22 cellular contexts compared by ENCODE assay signal in genomic region chr10:19791032-19791431, GRCh38. TPM values are rescaled to one million over a fixed set of nuclear protein-coding genes. Genes with fewer than 3 reads are reported as not detected.
"Had no signal": no experiment of that assay in that cellular context is flagged by ENCODE, and none has a peak within 500 bp of the region (broad histone marks: within the 10 kb centered on the region; RNA-seq: fewer than 3 reads in every experiment).

No MANE protein-coding gene starts in this region.

- H3K27me3 Mint-ChIP-seq: activated CD4-positive, alpha-beta memory T cell treated with anti-CD3 and anti-CD28 coated beads for 36 hours; activated naive CD8-positive, alpha-beta T cell treated with anti-CD3 and anti-CD28 coated beads, Interleukin-2, amount 10 ng/mL, durations not matched to agents 7 days and 5 days had no signal

- H3K9me3 ChIP-seq: pancreas, psoas muscle, tibial artery had no signal

- H3K27ac Mint-ChIP-seq: activated CD4-positive, alpha-beta memory T cell treated with anti-CD3 and anti-CD28 coated beads for 36 hours; activated naive CD4-positive, alpha-beta T cell treated with anti-CD3 and anti-CD28 coated beads for 36 hours; activated naive CD8-positive, alpha-beta T cell treated with anti-CD3 and anti-CD28 coated beads, Interleukin-2, amount 10 ng/mL, durations not matched to agents 7 days and 5 days; activated T-cell treated with anti-CD3 and anti-CD28 coated beads, Interleukin-2, amount 50 U/mL, for 72 hours; immature natural killer cell; nephron; stimulated activated naive CD8-positive, alpha-beta T cell treated with anti-CD3 and anti-CD28 coated beads, Interleukin-15, Interleukin-2, amounts not matched to agents 100 ng/mL and 50 ng/mL, for 24 hours had no signal

- DNase-seq: activated CD4-positive, alpha-beta memory T cell treated with anti-CD3 and anti-CD28 coated beads for 36 hours; activated CD4-positive, alpha-beta T cell treated with anti-CD3 and anti-CD28 coated beads for 48 hours; activated effector memory CD4-positive, alpha-beta T cell treated with Interleukin-2 at 50 U/mL for 16 hours; activated naive CD4-positive, alpha-beta T cell treated with anti-CD3 and anti-CD28 coated beads for 36 hours; activated naive CD8-positive, alpha-beta T cell treated with anti-CD3 and anti-CD28 coated beads, Interleukin-2, amount 10 ng/mL, durations not matched to agents 7 days and 5 days; activated T-cell treated with anti-CD3 and anti-CD28 coated beads, Interleukin-2, amount 50 U/mL, for 72 hours; caudate nucleus; dermis blood vessel endothelial cell; effector CD8-positive, alpha-beta T cell; heart right ventricle; immature natural killer cell; left ventricle myocardium superior; mesenchymal stem cell; pancreas; psoas muscle; right cardiac atrium; stimulated activated CD4-positive, alpha-beta T cell treated with anti-CD3 and anti-CD28 coated beads, Interleukin-4, amount 100 ng/mL, for 4 hours; substantia nigra; tibial artery had no signal

- H3K27ac ChIP-seq: heart right ventricle, pancreas, psoas muscle, tibial artery had no signal

- H3K4me3 ChIP-seq: heart right ventricle, pancreas, psoas muscle, tibial artery had no signal

- H3K9me3 Mint-ChIP-seq: activated naive CD4-positive, alpha-beta T cell treated with anti-CD3 and anti-CD28 coated beads for 36 hours; activated naive CD8-positive, alpha-beta T cell treated with anti-CD3 and anti-CD28 coated beads, Interleukin-2, amount 10 ng/mL, durations not matched to agents 7 days and 5 days; immature natural killer cell; stimulated activated naive CD8-positive, alpha-beta T cell treated with anti-CD3 and anti-CD28 coated beads, Interleukin-15, Interleukin-2, amounts not matched to agents 100 ng/mL and 50 ng/mL, for 24 hours had no signal

- H3K36me3 Mint-ChIP-seq: activated CD4-positive, alpha-beta memory T cell treated with anti-CD3 and anti-CD28 coated beads for 36 hours; activated naive CD8-positive, alpha-beta T cell treated with anti-CD3 and anti-CD28 coated beads, Interleukin-2, amount 10 ng/mL, durations not matched to agents 7 days and 5 days; immature natural killer cell had no signal

- H3K36me3 ChIP-seq: heart right ventricle, pancreas, tibial artery had no signal

- H3K4me3 Mint-ChIP-seq: activated CD4-positive, alpha-beta memory T cell treated with anti-CD3 and anti-CD28 coated beads for 36 hours; activated naive CD4-positive, alpha-beta T cell treated with anti-CD3 and anti-CD28 coated beads for 36 hours; activated naive CD8-positive, alpha-beta T cell treated with anti-CD3 and anti-CD28 coated beads, Interleukin-2, amount 10 ng/mL, durations not matched to agents 7 days and 5 days; activated T-cell treated with anti-CD3 and anti-CD28 coated beads, Interleukin-2, amount 50 U/mL, for 72 hours; immature natural killer cell; nephron; stimulated activated naive CD8-positive, alpha-beta T cell treated with anti-CD3 and anti-CD28 coated beads, Interleukin-15, Interleukin-2, amounts not matched to agents 100 ng/mL and 50 ng/mL, for 24 hours had no signal

- H3K4me1 ChIP-seq: heart right ventricle, pancreas, psoas muscle, tibial artery had no signal

- H3K4me1 Mint-ChIP-seq: activated naive CD8-positive, alpha-beta T cell treated with anti-CD3 and anti-CD28 coated beads, Interleukin-2, amount 10 ng/mL, durations not matched to agents 7 days and 5 days; nephron had no signal

- ATAC-seq: activated T-cell treated with anti-CD3 and anti-CD28 coated beads, Interleukin-2, amount 50 U/mL, for 72 hours; heart right ventricle; left ventricle myocardium superior; pancreas; psoas muscle; right cardiac atrium had no signal

- H3K27me3 ChIP-seq: heart right ventricle, pancreas, tibial artery had no signal

RNA-seq across cellular contexts. Expression of gene PLXDC2, which starts 25.2 kb away (rescaled TPM):
- total RNA-seq: activated CD4-positive, alpha-beta memory T cell treated with anti-CD3 and anti-CD28 coated beads for 36 hours; activated naive CD4-positive, alpha-beta T cell treated with anti-CD3 and anti-CD28 coated beads for 36 hours; T-helper 2 cell treated with Interferon-gamma antibody and Interleukin-4, amounts not matched to agents 100 ng/mL and 5 ng/mL, for 36 hours had no signal
